10 cellular contexts compared by ENCODE assay signal in the genomic region with DNA sequence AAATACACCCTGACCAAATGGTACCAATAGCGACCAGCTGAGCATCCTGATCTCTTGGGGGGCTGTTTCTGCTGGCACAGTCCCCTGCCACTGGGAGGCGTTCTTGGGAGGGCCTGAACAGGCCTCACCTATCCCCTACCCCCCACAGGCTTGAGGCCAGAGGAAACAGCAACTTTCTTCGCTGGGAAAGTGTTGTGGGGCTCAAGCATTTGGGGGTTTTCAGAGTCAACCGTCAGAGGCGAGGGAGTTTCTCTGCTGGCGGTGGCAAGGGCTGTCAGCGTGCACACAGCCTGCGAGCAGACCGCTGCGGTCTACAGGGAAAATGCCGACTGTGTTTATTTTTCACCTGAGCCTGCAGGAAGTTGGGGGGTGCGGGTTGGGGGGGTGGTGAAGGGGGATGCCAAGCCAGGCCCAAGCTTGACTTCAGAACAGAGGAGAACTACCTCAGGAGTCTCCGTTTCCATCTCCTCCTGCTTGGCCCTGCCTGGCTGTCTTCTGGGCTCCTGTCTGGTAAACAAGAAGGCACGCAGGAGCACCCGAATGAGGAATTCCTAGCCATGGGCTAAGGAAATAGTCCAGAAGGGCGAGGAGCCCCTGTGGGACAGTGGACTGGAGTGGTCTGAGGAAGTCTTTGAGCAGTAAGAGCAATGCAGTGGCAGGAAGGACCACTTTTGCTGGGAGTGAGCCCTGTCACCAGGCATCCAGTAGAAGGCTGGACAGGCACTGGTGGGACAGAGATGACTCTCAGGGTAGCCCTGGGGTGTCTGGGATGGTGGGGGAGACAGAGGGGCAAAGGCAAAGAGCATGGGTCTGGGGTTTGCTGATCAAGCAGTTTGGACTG. TPM values are rescaled to one million over a fixed set of nuclear protein-coding genes. Genes with fewer than 3 reads are reported as not detected.
DNase-seq lines count a peak whose midpoint lies in the region; ATAC-seq and TF ChIP-seq lines count a peak whose summit lies in the region.
"Had no signal": no experiment of that assay in that cellular context is flagged by ENCODE, and none has a peak within 500 bp of the region (broad histone marks: within the 10 kb centered on the region; RNA-seq: fewer than 3 reads in every experiment).

No MANE protein-coding gene starts in this region.

- no peak overlapping the region for H3K4me3 ChIP-seq in DND-41 (ENCODE audit: low read depth in 1 of 2, low read length in 2 of 2)
- no peak overlapping the region for H3K4me3 ChIP-seq in GM23338

- H4K20me1 ChIP-seq in DND-41 (ENCODE audit: insufficient read depth, low read length) = peaks cover 80% of the 10 kb centered on the region
- H4K20me1 ChIP-seq in GM23338 (replicated peaks; ENCODE audit: insufficient read depth) = peaks cover 18% of the 10 kb centered on the region

- ATAC-seq in DND-41 (ENCODE audit: insufficient read depth, low read depth) = peak; percentile 87
- peak; percentile 70 for ATAC-seq in GM23338
- ATAC-seq in WTC11 = peak; percentile 78

- peaks cover 27% of the 10 kb centered on the region for H3K4me1 ChIP-seq in DND-41 (ENCODE audit: insufficient read depth, low read length)
- H3K4me1 ChIP-seq in GM23338 (ENCODE audit: insufficient read depth) = peaks cover 16% of the 10 kb centered on the region; the same call in 1 of the 2 replicates

- no peaks in the 10 kb centered on the region for H3K9me2 ChIP-seq in GM23338 (ENCODE audit: insufficient read depth)

- H3K36me3 Mint-ChIP-seq in GM23338 (ENCODE audit: low read depth) = peaks cover 6% of the 10 kb centered on the region; the same call in 1 of the 3 replicates
- H3K36me3 Mint-ChIP-seq in WTC11 = peaks cover 6% of the 10 kb centered on the region; the same call in 1 of the 2 replicates
- peaks cover 8% of the 10 kb centered on the region for H3K36me3 Mint-ChIP-seq in progenitor cell of endocrine pancreas (ENCODE audit: insufficient read depth)

- H3K9ac ChIP-seq in DND-41 (ENCODE audit: low read depth, low read length) = no peak overlapping the region
- H3K9ac ChIP-seq: parathyroid adenoma had no signal

- 0 out of 2 replicates have a peak, but pooled peaks cover 3% of the 10 kb centered on the region for H3F3A ChIP-seq in GM23338 (replicated peaks; ENCODE audit: low read depth)

- CTCF ChIA-PET in WTC11 (lab: Charles Lee) = interaction anchor here (0.9 to 12.5 kb wide), 8 partner anchors 8 to 106 kb away, joined by 3 to 202 read pairs (median 4); no protein-coding TSS in a partner anchor

- no peaks in the 10 kb centered on the region for H3K27me3 ChIP-seq in DND-41 (ENCODE audit: insufficient read depth, low read length, poor library complexity)
- H3K27me3 ChIP-seq in GM23338 (ENCODE audit: insufficient read depth) = no peaks in the 10 kb centered on the region

- POLR2A ChIA-PET in WTC11 (lab: Charles Lee) = interaction anchor here (0.6 to 1.1 kb wide), 2 partner anchors 17 to 498 kb away, joined by 5 read pairs; no protein-coding TSS in a partner anchor

- H3K4me1 Mint-ChIP-seq in GM23338 = peaks cover 16% of the 10 kb centered on the region
- peaks cover 14% of the 10 kb centered on the region for H3K4me1 Mint-ChIP-seq in WTC11
- no peaks in the 10 kb centered on the region for H3K4me1 Mint-ChIP-seq in progenitor cell of endocrine pancreas (ENCODE audit: low read depth)

- H3K79me2 ChIP-seq in DND-41 (ENCODE audit: insufficient read depth, low read length) (0 out of 2 replicates have a peak, but pooled peaks cover 2% of the 10 kb centered on the region), GM23338 (replicated peaks; ENCODE audit: insufficient read depth) (no peaks in the 10 kb centered on the region)

- H3K4me3 Mint-ChIP-seq in GM23338 = no peak overlapping the region; the same call in 2 of the 3 replicates
- no peak overlapping the region for H3K4me3 Mint-ChIP-seq in WTC11
- H3K4me3 Mint-ChIP-seq in progenitor cell of endocrine pancreas (ENCODE audit: low read depth) = no peak overlapping the region
- H3K4me3 Mint-ChIP-seq: brain had no signal

- no peak overlapping the region for H3K4me2 ChIP-seq in DND-41 (ENCODE audit: insufficient read depth, low read length)
- H3K4me2 ChIP-seq in GM23338 = peak overlapping the region; percentile 64

- no peak overlapping the region for H2AFZ ChIP-seq in DND-41 (ENCODE audit: low read depth, low read length)
- no peak overlapping the region for H2AFZ ChIP-seq in GM23338
- H2AFZ ChIP-seq: parathyroid adenoma had no signal

- peak; percentile 82 for DNase-seq in DND-41
- DNase-seq in GM23338 (ENCODE audit: low spot score) = peak; percentile 83
- peak; percentile 66 for DNase-seq in WTC11 (ENCODE audit: low spot score)
- peak; percentile 83 for DNase-seq in effector CD4-positive, alpha-beta T cell
- DNase-seq in stimulated activated CD8-positive, alpha-beta memory T cell treated with anti-CD3 and anti-CD28 coated beads, Interleukin-7, amount 100 ng/mL, for 1 hour (ENCODE audit: low read depth in 2 of 2) = peak; percentile 56 to 70
- DNase-seq in progenitor cell of endocrine pancreas (ENCODE audit: low spot score, unreplicated experiment) = no peak
- DNase-seq in KG1 (lab: John Stamatoyannopoulos, UW) = no peak
- DNase-seq in retina = no peak

- peak; percentile 37 for TF ChIP-seq CTCF in DND-41 (IDR thresholded peaks at IDR 0.05; ENCODE audit: borderline replicate concordance, extremely low read depth, low read length, poor library complexity, severe bottlenecking)
- peak; percentile 67 to 77 for TF ChIP-seq CTCF in GM23338 (conservative IDR thresholded peaks at IDR 0.05; ENCODE audit: low read depth in 2 of 2)
- TF ChIP-seq CTCF in WTC11 (IDR thresholded peaks at IDR 0.05) = no peak
- no peak for TF ChIP-seq CTCF in progenitor cell of endocrine pancreas (IDR thresholded peaks at IDR 0.05; ENCODE audit: unreplicated experiment)

- no peaks in the 10 kb centered on the region for H3K9me3 Mint-ChIP-seq in GM23338
- no peaks in the 10 kb centered on the region for H3K9me3 Mint-ChIP-seq in WTC11
- no peaks in the 10 kb centered on the region for H3K9me3 Mint-ChIP-seq in progenitor cell of endocrine pancreas (ENCODE audit: low read depth)
- H3K9me3 Mint-ChIP-seq: brain had no signal

- H3K9me3 ChIP-seq in DND-41 (ENCODE audit: insufficient read depth, low read length, severe bottlenecking) = no peaks in the 10 kb centered on the region

- H3K27me3 Mint-ChIP-seq in GM23338 (ENCODE audit: insufficient read depth, low read depth, poor library complexity) (peaks cover 9% of the 10 kb centered on the region), WTC11 (ENCODE audit: low read depth) (no peaks in the 10 kb centered on the region), progenitor cell of endocrine pancreas (no peaks in the 10 kb centered on the region)

- H3K27ac Mint-ChIP-seq in GM23338 (no peak overlapping the region), WTC11 (no peak overlapping the region; the same call in 1 of the 2 replicates), progenitor cell of endocrine pancreas (no peak overlapping the region)

- H3K27ac ChIP-seq in DND-41 (ENCODE audit: low read length) (peak overlapping the region; percentile 52), GM23338 (ENCODE audit: low read depth) (no peak overlapping the region; the same call in 1 of the 2 replicates)
- H3K27ac ChIP-seq: parathyroid adenoma had no signal

- H3K36me3 ChIP-seq in DND-41 (ENCODE audit: insufficient read depth, low read length) (peaks cover 63% of the 10 kb centered on the region), GM23338 (ENCODE audit: insufficient read depth) (no peaks in the 10 kb centered on the region)

TF ChIP-seq in GM23338, 12 proteins besides CTCF, POLR2A, EP300 and RAD21:
- 0 out of 2 replicates have a peak, but pooled peaks have one; percentile 16 for TF ChIP-seq POLR2AphosphoS5 (IDR thresholded peaks at IDR 0.05; ENCODE audit: low read depth)
- TF ChIP-seq, protein P1, sequence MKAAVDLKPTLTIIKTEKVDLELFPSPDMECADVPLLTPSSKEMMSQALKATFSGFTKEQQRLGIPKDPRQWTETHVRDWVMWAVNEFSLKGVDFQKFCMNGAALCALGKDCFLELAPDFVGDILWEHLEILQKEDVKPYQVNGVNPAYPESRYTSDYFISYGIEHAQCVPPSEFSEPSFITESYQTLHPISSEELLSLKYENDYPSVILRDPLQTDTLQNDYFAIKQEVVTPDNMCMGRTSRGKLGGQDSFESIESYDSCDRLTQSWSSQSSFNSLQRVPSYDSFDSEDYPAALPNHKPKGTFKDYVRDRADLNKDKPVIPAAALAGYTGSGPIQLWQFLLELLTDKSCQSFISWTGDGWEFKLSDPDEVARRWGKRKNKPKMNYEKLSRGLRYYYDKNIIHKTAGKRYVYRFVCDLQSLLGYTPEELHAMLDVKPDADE (IDR thresholded peaks at IDR 0.05) = no peak

TF ChIP-seq in WTC11, 78 proteins besides CTCF, POLR2A, EP300 and RAD21 (continues in another document):
- TF ChIP-seq, protein P2, sequence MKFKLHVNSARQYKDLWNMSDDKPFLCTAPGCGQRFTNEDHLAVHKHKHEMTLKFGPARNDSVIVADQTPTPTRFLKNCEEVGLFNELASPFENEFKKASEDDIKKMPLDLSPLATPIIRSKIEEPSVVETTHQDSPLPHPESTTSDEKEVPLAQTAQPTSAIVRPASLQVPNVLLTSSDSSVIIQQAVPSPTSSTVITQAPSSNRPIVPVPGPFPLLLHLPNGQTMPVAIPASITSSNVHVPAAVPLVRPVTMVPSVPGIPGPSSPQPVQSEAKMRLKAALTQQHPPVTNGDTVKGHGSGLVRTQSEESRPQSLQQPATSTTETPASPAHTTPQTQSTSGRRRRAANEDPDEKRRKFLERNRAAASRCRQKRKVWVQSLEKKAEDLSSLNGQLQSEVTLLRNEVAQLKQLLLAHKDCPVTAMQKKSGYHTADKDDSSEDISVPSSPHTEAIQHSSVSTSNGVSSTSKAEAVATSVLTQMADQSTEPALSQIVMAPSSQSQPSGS (CRISPR knock-in tag; IDR thresholded peaks at IDR 0.05; ENCODE audit: borderline replicate concordance, low read depth) = no peak
- TF ChIP-seq MXD4 (CRISPR knock-in tag; IDR thresholded peaks at IDR 0.05; ENCODE audit: borderline replicate concordance) = no peak
- TF ChIP-seq, protein P3, sequence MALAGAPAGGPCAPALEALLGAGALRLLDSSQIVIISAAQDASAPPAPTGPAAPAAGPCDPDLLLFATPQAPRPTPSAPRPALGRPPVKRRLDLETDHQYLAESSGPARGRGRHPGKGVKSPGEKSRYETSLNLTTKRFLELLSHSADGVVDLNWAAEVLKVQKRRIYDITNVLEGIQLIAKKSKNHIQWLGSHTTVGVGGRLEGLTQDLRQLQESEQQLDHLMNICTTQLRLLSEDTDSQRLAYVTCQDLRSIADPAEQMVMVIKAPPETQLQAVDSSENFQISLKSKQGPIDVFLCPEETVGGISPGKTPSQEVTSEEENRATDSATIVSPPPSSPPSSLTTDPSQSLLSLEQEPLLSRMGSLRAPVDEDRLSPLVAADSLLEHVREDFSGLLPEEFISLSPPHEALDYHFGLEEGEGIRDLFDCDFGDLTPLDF (CRISPR knock-in tag; IDR thresholded peaks at IDR 0.05) = no peak

RNA-seq across cellular contexts. Expression of a gene that starts 18.1 kb away (rescaled TPM):
- 8.1 and 9.7 TPM in 2 replicates for total RNA-seq in GM23338 (2014; rRNA removed; shearing (Covaris generic))
- 5.2 and 5.6 TPM in 2 replicates for polyA plus RNA-seq in GM23338 (2016; fragmentation: Nextera tagmentation; extraction: Ambion mirVana)
- total RNA-seq in WTC11 (2021) (8.9 to 11.3 TPM (median 9.6 TPM) in 3 replicates), progenitor cell of endocrine pancreas (14.4 and 16.6 TPM in 2 replicates)

RNA-seq across cellular contexts. Expression of a gene that starts 44.2 kb away (rescaled TPM):
- total RNA-seq in GM23338 (2014; rRNA removed; shearing (Covaris generic)) = 244 and 366 TPM in 2 replicates
- polyA plus RNA-seq in GM23338 (2016; fragmentation: Nextera tagmentation; extraction: Ambion mirVana) = 344 and 440 TPM in 2 replicates
- total RNA-seq in WTC11 (2021) (280 to 303 TPM (median 285 TPM) in 3 replicates), progenitor cell of endocrine pancreas (339 and 358 TPM in 2 replicates)

Comparison
In these comparisons a context has a peak if more than half of its experiments do, and no peak if none do; other contexts are left out.
1. DNase-seq: peak in DND-41 (single experiment), GM23338 (single experiment), WTC11 (single experiment), effector CD4-positive, alpha-beta T cell (single experiment) and stimulated activated CD8-positive, alpha-beta memory T cell treated with anti-CD3 and anti-CD28 coated beads, Interleukin-7, amount 100 ng/mL, for 1 hour (2 of 2); none in progenitor cell of endocrine pancreas (single experiment), KG1 (single experiment) and retina (single experiment).
2. CTCF ChIP-seq: peak in DND-41 (single experiment) and GM23338 (2 of 2); none in WTC11 (single experiment) and progenitor cell of endocrine pancreas (single experiment).
3. Peak in every context shown above with its lines, with median percentiles within 50 percentile points of each other: ATAC-seq.